In the genomic region with DNA sequence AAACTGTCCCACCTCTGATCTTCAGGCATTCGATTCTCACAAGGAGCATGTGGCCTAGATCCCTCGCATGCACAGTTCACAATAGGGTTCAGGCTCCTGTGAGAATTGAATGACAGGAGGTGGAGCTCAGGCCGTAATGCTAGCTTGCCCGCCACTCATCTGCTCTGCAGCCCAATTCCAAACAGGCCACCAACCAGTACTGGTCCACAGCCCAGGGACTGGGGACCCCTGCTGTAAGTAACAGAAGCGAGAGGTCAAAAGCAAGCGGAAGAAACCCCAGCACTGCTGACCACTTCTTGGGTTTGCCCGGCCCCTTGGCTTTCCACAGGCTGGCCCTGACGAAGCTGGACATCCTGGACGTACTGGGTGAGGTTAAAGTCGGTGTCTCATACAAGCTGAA, we compare ENCODE assay signal across 23 cellular contexts.
"Had no signal": no experiment of that assay in that cellular context is flagged by ENCODE, and none has a peak within 500 bp of the region (broad histone marks: within the 10 kb centered on the region; RNA-seq: fewer than 3 reads in every experiment).

No MANE protein-coding gene starts in this region.

- DNase-seq: activated B cell treated with CpG ODN at 0.5 μM for 24 hours; activated CD4-positive, alpha-beta T cell treated with anti-CD3 and anti-CD28 coated beads for 1 hour; activated CD4-positive, alpha-beta T cell treated with anti-CD3 and anti-CD28 coated beads, Interleukin-2, amount 10 ng/mL, durations not matched to agents 24 days and 14 days; activated CD4-positive, alpha-beta T cell treated with anti-CD3 and anti-CD28 coated beads, Interleukin-2, amount 50 U/mL, for 48 hours; activated CD8-positive, alpha-beta memory T cell treated with anti-CD3 and anti-CD28 coated beads, Interleukin-2, amount 10 ng/mL, durations not matched to agents 7 days and 5 days; activated effector memory CD4-positive, alpha-beta T cell treated with Interleukin-2 at 50 U/mL for 16 hours; activated naive CD4-positive, alpha-beta T cell; activated T-cell treated with anti-CD3 and anti-CD28 coated beads, Interleukin-2, amount 50 U/mL, for 24 hours; aorta; body of pancreas; KG1; NCI-H1092; NCI-H1417 treated with DMSO at 0.1 percent for 48 hours; NCI-H1694; NCI-H2029; NCI-H345; NCI-H510A; NCI-H526 treated with DMSO at 0.1 percent for 48 hours; Peyer's patch; SIG-M5; T-helper 17 cell; T-helper 9 cell had no signal

- H3K9me3 ChIP-seq: body of pancreas, Peyer's patch had no signal

- H3K27ac ChIP-seq: body of pancreas, Peyer's patch had no signal

- FAIRE-seq: bronchial epithelial cell had no signal

- ATAC-seq: activated CD8-positive, alpha-beta memory T cell treated with anti-CD3 and anti-CD28 coated beads, Interleukin-2, amount 10 ng/mL, durations not matched to agents 7 days and 5 days; body of pancreas; T-helper 17 cell had no signal

- H3K4me3 ChIP-seq: body of pancreas, Peyer's patch had no signal

- H3K27me3 ChIP-seq: body of pancreas, Peyer's patch had no signal
